ENCODE assay signal across 9 cellular contexts in the genomic region with DNA sequence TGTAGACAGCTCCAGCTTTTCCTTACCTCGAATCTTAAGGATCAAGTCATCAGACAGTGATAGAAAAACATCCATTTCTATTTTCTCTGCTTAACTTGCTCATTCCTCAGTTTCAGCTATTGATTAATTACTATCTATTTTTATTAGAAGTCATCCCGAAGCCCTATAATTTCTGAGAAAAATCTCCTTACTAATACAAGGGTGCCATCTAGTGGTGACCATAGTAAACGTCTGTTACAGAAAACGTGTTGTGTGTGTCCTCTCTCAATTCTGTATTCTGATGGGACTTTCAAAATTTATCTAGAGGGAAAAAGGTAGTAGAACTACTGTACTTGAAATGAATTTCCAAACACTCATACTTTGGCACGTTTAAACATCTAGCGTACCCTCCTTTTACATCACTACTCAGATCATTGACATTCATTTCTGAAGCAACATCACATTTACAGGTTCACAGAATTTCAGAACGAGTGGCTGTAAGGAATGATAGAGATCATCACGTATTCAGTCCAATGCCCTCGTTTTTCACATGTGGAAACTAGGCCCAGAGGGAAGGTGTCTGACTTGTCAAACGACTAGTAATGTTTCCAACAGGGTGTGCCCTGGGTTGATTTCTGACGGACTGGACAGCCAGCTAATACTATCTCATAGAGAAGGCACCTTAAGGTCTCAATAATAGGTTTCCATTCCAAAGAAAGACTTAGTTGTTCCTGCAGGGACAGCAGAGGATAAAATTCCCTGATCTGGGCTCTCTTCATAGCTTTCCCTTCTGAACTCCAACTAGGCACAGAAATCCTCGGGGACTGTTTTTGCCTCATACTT. TPM values are rescaled to one million over a fixed set of nuclear protein-coding genes. Genes with fewer than 3 reads are reported as not detected.
A peak's percentile ranks its signal among the peaks of the same experiment; 100 is the strongest.
DNase-seq lines count a peak whose midpoint lies in the region; ATAC-seq, FAIRE-seq and TF ChIP-seq lines count a peak whose summit lies in the region.
"Had no signal": no experiment of that assay in that cellular context is flagged by ENCODE, and none has a peak within 500 bp of the region (broad histone marks: within the 10 kb centered on the region; RNA-seq: fewer than 3 reads in every experiment).

No MANE protein-coding gene starts in this region.

- DNase-seq in DND-41 (peak; percentile 12), Karpas-422 (peak; percentile 85), RCC 7860 (ENCODE audit: low spot score) (peak; percentile 38), middle frontal gyrus (ENCODE audit: extremely low spot score, low spot score) (peak; percentile 51), GOT3 (lab: John Stamatoyannopoulos, UW) (no peak)
- DNase-seq in effector CD4-positive, alpha-beta T cell: peak; percentile 7
- no peak for DNase-seq in activated T-helper 1 cell treated with anti-CD3 and anti-CD28 coated beads, Interleukin-12 subunit alpha, Interleukin-12 subunit beta, Interleukin-2, Interleukin-4 antibody, amounts not matched to agents 30 ng/mL and 10 ng/mL and 1 ng/mL, durations not matched to agents 14 hours and 24 hours and 36 hours (ENCODE audit: low spot score)

- no peaks in the 10 kb centered on the region for H3K9me3 ChIP-seq in DND-41 (ENCODE audit: insufficient read depth, low read length, severe bottlenecking)
- H3K9me3 ChIP-seq in Karpas-422 (ENCODE audit: low read length): no peaks in the 10 kb centered on the region

- H3K4me3 Mint-ChIP-seq in activated T-helper 1 cell treated with anti-CD3 and anti-CD28 coated beads, Interleukin-12 subunit alpha, Interleukin-12 subunit beta, Interleukin-2, Interleukin-4 antibody, amounts not matched to agents 30 ng/mL and 10 ng/mL and 1 ng/mL, durations not matched to agents 14 hours and 24 hours and 36 hours: no peak overlapping the region
- H3K4me3 Mint-ChIP-seq: T-helper 1 cell treated with Interleukin-12 subunit alpha and Interleukin-12 subunit beta and Interleukin-4 antibody, amounts not matched to agents 30 μg/mL and 1 μg/mL, for 36 hours had no signal

- H3K27ac Mint-ChIP-seq in activated T-helper 1 cell treated with anti-CD3 and anti-CD28 coated beads, Interleukin-12 subunit alpha, Interleukin-12 subunit beta, Interleukin-2, Interleukin-4 antibody, amounts not matched to agents 30 ng/mL and 10 ng/mL and 1 ng/mL, durations not matched to agents 14 hours and 24 hours and 36 hours: no peak overlapping the region
- H3K27ac Mint-ChIP-seq: T-helper 1 cell treated with Interleukin-12 subunit alpha and Interleukin-12 subunit beta and Interleukin-4 antibody, amounts not matched to agents 30 μg/mL and 1 μg/mL, for 36 hours had no signal

- ATAC-seq in DND-41 (ENCODE audit: insufficient read depth, low read depth) (peak; percentile 59; the same call in 2 of the 3 replicates), HG02973 (IDR thresholded peaks at IDR 0.05; ENCODE audit: unreplicated experiment) (no peak)

- peaks cover 6% of the 10 kb centered on the region for H3K4me1 Mint-ChIP-seq in activated T-helper 1 cell treated with anti-CD3 and anti-CD28 coated beads, Interleukin-12 subunit alpha, Interleukin-12 subunit beta, Interleukin-2, Interleukin-4 antibody, amounts not matched to agents 30 ng/mL and 10 ng/mL and 1 ng/mL, durations not matched to agents 14 hours and 24 hours and 36 hours (ENCODE audit: low read depth)

- H3K27ac ChIP-seq in DND-41 (ENCODE audit: low read length): no peak overlapping the region
- no peak overlapping the region for H3K27ac ChIP-seq in Karpas-422 (ENCODE audit: low read length)

- H3K27me3 Mint-ChIP-seq in activated T-helper 1 cell treated with anti-CD3 and anti-CD28 coated beads, Interleukin-12 subunit alpha, Interleukin-12 subunit beta, Interleukin-2, Interleukin-4 antibody, amounts not matched to agents 30 ng/mL and 10 ng/mL and 1 ng/mL, durations not matched to agents 14 hours and 24 hours and 36 hours (ENCODE audit: insufficient read depth): no peaks in the 10 kb centered on the region

- H3K36me3 Mint-ChIP-seq in activated T-helper 1 cell treated with anti-CD3 and anti-CD28 coated beads, Interleukin-12 subunit alpha, Interleukin-12 subunit beta, Interleukin-2, Interleukin-4 antibody, amounts not matched to agents 30 ng/mL and 10 ng/mL and 1 ng/mL, durations not matched to agents 14 hours and 24 hours and 36 hours (ENCODE audit: low read depth): peaks cover 5% of the 10 kb centered on the region

- H3K36me3 ChIP-seq in DND-41 (ENCODE audit: insufficient read depth, low read length) (0 out of 2 replicates have a peak, but pooled peaks cover 6% of the 10 kb centered on the region), Karpas-422 (ENCODE audit: insufficient read depth, low read length) (peaks cover 37% of the 10 kb centered on the region)

- peaks cover 10% of the 10 kb centered on the region for H3K9me3 Mint-ChIP-seq in activated T-helper 1 cell treated with anti-CD3 and anti-CD28 coated beads, Interleukin-12 subunit alpha, Interleukin-12 subunit beta, Interleukin-2, Interleukin-4 antibody, amounts not matched to agents 30 ng/mL and 10 ng/mL and 1 ng/mL, durations not matched to agents 14 hours and 24 hours and 36 hours

- H3K9ac ChIP-seq in DND-41 (ENCODE audit: low read depth, low read length): no peak overlapping the region
- no peak overlapping the region for H3K9ac ChIP-seq in Karpas-422 (ENCODE audit: low read length)

- H3K79me2 ChIP-seq in DND-41 (ENCODE audit: insufficient read depth, low read length) (no peaks in the 10 kb centered on the region), Karpas-422 (ENCODE audit: low read length) (peaks cover 69% of the 10 kb centered on the region)

- H3K27me3 ChIP-seq in DND-41 (ENCODE audit: insufficient read depth, low read length, poor library complexity) (no peaks in the 10 kb centered on the region), Karpas-422 (ENCODE audit: low read length) (no peaks in the 10 kb centered on the region)

- H3K4me1 ChIP-seq in DND-41 (ENCODE audit: insufficient read depth, low read length) (no peaks in the 10 kb centered on the region), Karpas-422 (ENCODE audit: low read length) (peaks cover 1% of the 10 kb centered on the region; the same call in 1 of the 2 replicates)

- H4K20me1 ChIP-seq in DND-41 (ENCODE audit: insufficient read depth, low read length) (peaks cover 8% of the 10 kb centered on the region; the same call in 1 of the 2 replicates), Karpas-422 (ENCODE audit: insufficient read depth, low read depth, low read length) (peaks cover 7% of the 10 kb centered on the region; the same call in 1 of the 2 replicates)

- TF ChIP-seq CTCF in DND-41 (IDR thresholded peaks at IDR 0.05; ENCODE audit: borderline replicate concordance, extremely low read depth, low read length, poor library complexity, severe bottlenecking): peak; percentile 77

- peak; percentile 79 for FAIRE-seq in RCC 7860 (lab: Jason Lieb, UNC)

- H3K4me3 ChIP-seq in DND-41 (ENCODE audit: low read depth in 1 of 2, low read length in 2 of 2): no peak overlapping the region
- no peak overlapping the region for H3K4me3 ChIP-seq in Karpas-422 (ENCODE audit: low read length)

- intact Hi-C loops in activated T-helper 1 cell treated with anti-CD3 and anti-CD28 coated beads, Interleukin-12 subunit alpha, Interleukin-12 subunit beta, Interleukin-2, Interleukin-4 antibody, amounts not matched to agents 30 ng/mL and 10 ng/mL and 1 ng/mL, durations not matched to agents 14 hours and 24 hours and 36 hours (cut with micrococcal nuclease): loop anchor here (1.0 to 2.0 kb wide), 3 partner anchors 70 to 230 kb away; no protein-coding TSS in a partner anchor

- H2AFZ ChIP-seq in DND-41 (ENCODE audit: low read depth, low read length) (no peak overlapping the region), Karpas-422 (ENCODE audit: low read length) (no peak overlapping the region)

- H3K4me2 ChIP-seq in DND-41 (ENCODE audit: insufficient read depth, low read length) (no peak overlapping the region), Karpas-422 (ENCODE audit: low read depth, low read length, poor library complexity, severe bottlenecking) (no peak overlapping the region)

- no peaks in the 10 kb centered on the region for H3K9me2 ChIP-seq in Karpas-422 (replicated peaks; ENCODE audit: insufficient read depth, low read length)

RNA-seq across cellular contexts. Expression of gene HACD2, which starts 25.6 kb away (rescaled TPM):
- total RNA-seq in Karpas-422 (2014; rRNA removed; shearing (Covaris generic); ENCODE audit: low replicate concordance): 35.2 and 75.7 TPM in 2 replicates
- 31.5 TPM in 2 replicates for total RNA-seq in activated T-helper 1 cell treated with anti-CD3 and anti-CD28 coated beads, Interleukin-12 subunit alpha, Interleukin-12 subunit beta, Interleukin-2, Interleukin-4 antibody, amounts not matched to agents 30 ng/mL and 10 ng/mL and 1 ng/mL, durations not matched to agents 14 hours and 24 hours and 36 hours

Comparison
In these comparisons a context has a peak if more than half of its experiments do, and no peak if none do; other contexts are left out.
1. DNase-seq: peak in DND-41 (single experiment), Karpas-422 (single experiment), RCC 7860 (single experiment), effector CD4-positive, alpha-beta T cell (single experiment) and middle frontal gyrus (single experiment); none in GOT3 (single experiment) and activated T-helper 1 cell treated with anti-CD3 and anti-CD28 coated beads, Interleukin-12 subunit alpha, Interleukin-12 subunit beta, Interleukin-2, Interleukin-4 antibody, amounts not matched to agents 30 ng/mL and 10 ng/mL and 1 ng/mL, durations not matched to agents 14 hours and 24 hours and 36 hours (single experiment).